ENCODE assay signal across 9 cellular contexts in the genomic region with DNA sequence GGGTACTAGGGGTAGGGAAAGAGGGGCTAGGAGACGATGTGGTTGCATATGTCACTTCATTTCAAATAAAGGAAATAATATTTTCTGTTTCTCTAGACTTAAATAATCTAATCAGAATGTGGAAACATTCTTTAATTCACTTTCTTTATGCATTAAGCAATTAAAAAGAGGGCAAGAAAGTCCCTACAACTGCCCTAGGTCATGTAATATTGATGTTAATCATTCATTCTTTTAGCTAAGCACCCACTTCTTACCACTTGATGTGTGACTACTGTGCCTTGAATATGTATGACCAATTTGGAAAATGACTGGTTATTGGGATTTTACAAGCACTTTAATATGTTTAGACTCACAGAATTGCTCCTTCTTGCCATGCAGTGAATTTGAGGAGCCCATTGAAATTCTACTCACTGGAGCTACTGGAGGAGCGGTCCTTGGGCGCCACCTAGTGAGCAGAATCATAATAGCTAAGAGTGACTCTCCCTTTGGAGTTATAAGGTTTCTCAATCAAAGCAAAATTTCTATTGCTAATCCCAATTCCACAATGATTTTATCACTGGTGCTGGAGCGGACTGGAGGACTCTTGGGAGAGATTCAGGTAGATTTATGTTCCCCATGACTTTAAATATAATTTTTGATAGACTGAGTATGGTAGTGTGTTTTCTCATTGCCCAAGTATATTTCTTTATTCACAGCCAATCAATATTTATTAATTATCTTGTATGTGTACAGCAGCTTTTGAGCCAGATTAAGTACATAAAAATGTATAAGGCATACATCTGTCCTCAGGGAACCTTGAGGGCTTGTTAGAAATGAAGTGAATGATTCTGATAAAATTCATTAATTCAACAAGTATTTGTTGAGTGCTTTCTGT.
DNase-seq lines count a peak whose midpoint lies in the region; ATAC-seq and TF ChIP-seq lines count a peak whose summit lies in the region.
"Had no signal": no experiment of that assay in that cellular context is flagged by ENCODE, and none has a peak within 500 bp of the region (broad histone marks: within the 10 kb centered on the region; RNA-seq: fewer than 3 reads in every experiment).

No MANE protein-coding gene starts in this region.

- TF ChIP-seq CTCF in Calu3 (IDR thresholded peaks at IDR 0.05; ENCODE audit: unreplicated experiment) (peak; percentile 93), OCI-LY1 (IDR thresholded peaks at IDR 0.05; ENCODE audit: low read length) (peak; percentile 86), nephron (IDR thresholded peaks at IDR 0.05; ENCODE audit: unreplicated experiment in 3 of 3) (peak; percentile 89 to 95 (median 94))

- CTCF ChIA-PET in Calu3 (lab: Charles Lee) = interaction anchor here (0.7 to 1.5 kb wide), 8 partner anchors 8 to 344 kb away, joined by 3 to 21 read pairs (median 4); no protein-coding TSS in a partner anchor

- H4K20me1 ChIP-seq in OCI-LY1 (ENCODE audit: insufficient read depth, low read length) = no peaks in the 10 kb centered on the region

- peak; percentile 94 for ATAC-seq in GM21360 (IDR thresholded peaks at IDR 0.05; ENCODE audit: unreplicated experiment)
- ATAC-seq in esophagus mucosa = peak; percentile 79
- ATAC-seq in stimulated activated naive CD8-positive, alpha-beta T cell treated with anti-CD3 and anti-CD28 coated beads, Interleukin-15, amount 100 ng/mL, for 72 hours = peak; percentile 62

- H3K27ac Mint-ChIP-seq in Calu3 (ENCODE audit: unreplicated experiment) (no peak overlapping the region), nephron (no peak overlapping the region)
- no peak overlapping the region for H3K27ac Mint-ChIP-seq in stimulated activated naive CD8-positive, alpha-beta T cell treated with anti-CD3 and anti-CD28 coated beads, Interleukin-15, amount 100 ng/mL, for 72 hours
- H3K27ac Mint-ChIP-seq: dendritic cell treated with granulocyte-macrophage colony-stimulating factor and Interleukin-4, amounts not matched to agents 40 ng/mL and 50 ng/mL, for 4 days had no signal

- no peaks in the 10 kb centered on the region for H3K79me2 ChIP-seq in OCI-LY1 (ENCODE audit: insufficient read depth, low read length)

- H2AFZ ChIP-seq in OCI-LY1 (ENCODE audit: low read length) = no peak overlapping the region

- DNase-seq in Calu3 = peak; percentile 86
- DNase-seq in HK-2 (ENCODE audit: unreplicated experiment) = peak; percentile 51
- DNase-seq in activated CD8-positive, alpha-beta memory T cell treated with anti-CD3 and anti-CD28 coated beads, Interleukin-2, amount 50 U/mL, for 4 hours = peak; percentile 67
- DNase-seq in stimulated activated naive CD8-positive, alpha-beta T cell treated with anti-CD3 and anti-CD28 coated beads, Interleukin-15, amount 100 ng/mL, for 72 hours = peak; percentile 56 to 57

- no peaks in the 10 kb centered on the region for H3K9me3 ChIP-seq in OCI-LY1 (ENCODE audit: low read length)

- no peaks in the 10 kb centered on the region for H3K4me1 Mint-ChIP-seq in Calu3 (ENCODE audit: low read depth, unreplicated experiment)
- H3K4me1 Mint-ChIP-seq in nephron = no peaks in the 10 kb centered on the region
- no peaks in the 10 kb centered on the region for H3K4me1 Mint-ChIP-seq in stimulated activated naive CD8-positive, alpha-beta T cell treated with anti-CD3 and anti-CD28 coated beads, Interleukin-15, amount 100 ng/mL, for 72 hours

- H3K4me2 ChIP-seq in OCI-LY1 (ENCODE audit: low read length) = no peak overlapping the region

- H3K27me3 Mint-ChIP-seq in Calu3 (ENCODE audit: unreplicated experiment) (no peaks in the 10 kb centered on the region), nephron (ENCODE audit: low read depth) (no peaks in the 10 kb centered on the region)
- H3K27me3 Mint-ChIP-seq in stimulated activated naive CD8-positive, alpha-beta T cell treated with anti-CD3 and anti-CD28 coated beads, Interleukin-15, amount 100 ng/mL, for 72 hours = peaks cover 16% of the 10 kb centered on the region
- H3K27me3 Mint-ChIP-seq: dendritic cell treated with granulocyte-macrophage colony-stimulating factor and Interleukin-4, amounts not matched to agents 40 ng/mL and 50 ng/mL, for 4 days had no signal

- H3K27me3 ChIP-seq in OCI-LY1 (ENCODE audit: insufficient read depth, low read length) = no peaks in the 10 kb centered on the region

- no peak overlapping the region for H3K9ac ChIP-seq in OCI-LY1 (ENCODE audit: low read length)

- no TSS peak for BruUV-seq in Calu3 (replicated peaks; lab: Mats Ljungman, UMichigan)

- no peaks in the 10 kb centered on the region for H3K36me3 Mint-ChIP-seq in Calu3 (ENCODE audit: insufficient read depth, unreplicated experiment)
- peaks cover 2% of the 10 kb centered on the region for H3K36me3 Mint-ChIP-seq in nephron (ENCODE audit: low read depth)

- H3K27ac ChIP-seq in OCI-LY1 (ENCODE audit: low read depth, low read length, poor library complexity, severe bottlenecking) = no peak overlapping the region

- intact Hi-C loops in Calu3 (cut with micrococcal nuclease; ENCODE audit: unreplicated experiment) = loop anchor here (1.0 kb wide), 3 partner anchors 74 to 344 kb away; no protein-coding TSS in a partner anchor

- no peaks in the 10 kb centered on the region for H3K36me3 ChIP-seq in OCI-LY1 (ENCODE audit: insufficient read depth, low read length)

- H3K9me2 ChIP-seq in OCI-LY1 (ENCODE audit: low read depth, low read length) = no peaks in the 10 kb centered on the region

- H3K9me3 Mint-ChIP-seq in Calu3 (ENCODE audit: low read depth, unreplicated experiment) (no peaks in the 10 kb centered on the region), nephron (no peaks in the 10 kb centered on the region)
- H3K9me3 Mint-ChIP-seq in stimulated activated naive CD8-positive, alpha-beta T cell treated with anti-CD3 and anti-CD28 coated beads, Interleukin-15, amount 100 ng/mL, for 72 hours = no peaks in the 10 kb centered on the region
- H3K9me3 Mint-ChIP-seq: dendritic cell treated with granulocyte-macrophage colony-stimulating factor and Interleukin-4, amounts not matched to agents 40 ng/mL and 50 ng/mL, for 4 days had no signal

- no peaks in the 10 kb centered on the region for H3F3A ChIP-seq in OCI-LY1 (ENCODE audit: insufficient read depth, low read length)

- H3K4me1 ChIP-seq in OCI-LY1 (ENCODE audit: insufficient read depth, low read length, severe bottlenecking) = no peaks in the 10 kb centered on the region

- H3K4me3 Mint-ChIP-seq in Calu3 (ENCODE audit: low read depth, unreplicated experiment) (no peak overlapping the region), nephron (no peak overlapping the region)
- H3K4me3 Mint-ChIP-seq in stimulated activated naive CD8-positive, alpha-beta T cell treated with anti-CD3 and anti-CD28 coated beads, Interleukin-15, amount 100 ng/mL, for 72 hours = no peak overlapping the region
- H3K4me3 Mint-ChIP-seq: dendritic cell treated with granulocyte-macrophage colony-stimulating factor and Interleukin-4, amounts not matched to agents 40 ng/mL and 50 ng/mL, for 4 days had no signal

- H3K4me3 ChIP-seq in OCI-LY1 (ENCODE audit: low read depth, low read length, poor library complexity, severe bottlenecking) = no peak overlapping the region
